In genomic region chr18:24049142-24049541, GRCh38 we compare ENCODE assay signal across 28 cellular contexts. TPM values are rescaled to one million over a fixed set of nuclear protein-coding genes. Genes with fewer than 3 reads are reported as not detected.
DNase-seq lines count a peak whose midpoint lies in the region; ATAC-seq, FAIRE-seq and TF ChIP-seq lines count a peak whose summit lies in the region.
"Had no signal": no experiment of that assay in that cellular context is flagged by ENCODE, and none has a peak within 500 bp of the region (broad histone marks: within the 10 kb centered on the region; RNA-seq: fewer than 3 reads in every experiment).

No MANE protein-coding gene starts in this region.

- FAIRE-seq in pancreas (lab: Jason Lieb, UNC): no peak
- FAIRE-seq: G401.6, islet of Langerhans had no signal

- H3K4me3 Mint-ChIP-seq in activated T-cell treated with anti-CD3 and anti-CD28 coated beads, Interleukin-2, amount 50 U/mL, for 24 hours: no peak overlapping the region
- H3K4me3 Mint-ChIP-seq in CD8-positive, alpha-beta memory T cell: peak overlapping the region in 4 of 7 donors; percentile 17 to 52 (median 30)
- no peak overlapping the region for H3K4me3 Mint-ChIP-seq in activated naive CD8-positive, alpha-beta T cell treated with anti-CD3 and anti-CD28 coated beads, Interleukin-2, amount 50 U/mL, for 24 hours
- H3K4me3 Mint-ChIP-seq: neural progenitor cell had no signal

- ATAC-seq in activated naive CD8-positive, alpha-beta T cell treated with anti-CD3 and anti-CD28 coated beads, Interleukin-2, amount 50 U/mL, for 24 hours: no peak
- ATAC-seq in pancreas (peak in 3 of 4 donors; percentile 38 to 58 (median 54)), GM21576 (IDR thresholded peaks at IDR 0.05; ENCODE audit: unreplicated experiment) (no peak), HG02571 (IDR thresholded peaks at IDR 0.05; ENCODE audit: unreplicated experiment) (no peak)
- ATAC-seq: esophagus mucosa, left lung had no signal

- H3K36me3 ChIP-seq in CD8-positive, alpha-beta memory T cell (ENCODE audit: insufficient read depth, low read length): no peaks in the 10 kb centered on the region
- H3K36me3 ChIP-seq in pancreas: no peaks in the 10 kb centered on the region
- H3K36me3 ChIP-seq: left lung, neural progenitor cell, Peyer's patch, right atrium auricular region, transverse colon had no signal

- 15 to 17% methylated on average over 3 of the region's 3 CpGs for WGBS in pancreas, 2 donors

- no peak overlapping the region for H3K27ac ChIP-seq in CD8-positive, alpha-beta memory T cell (ENCODE audit: low read depth, low read length)
- peak overlapping the region in 1 of 4 donors; percentile 35 for H3K27ac ChIP-seq in pancreas
- H3K27ac ChIP-seq: left lung, neural progenitor cell, parathyroid adenoma, Peyer's patch, right atrium auricular region, transverse colon had no signal

- no peak overlapping the region for H3K4me3 ChIP-seq in CD8-positive, alpha-beta memory T cell (ENCODE audit: low read length)
- H3K4me3 ChIP-seq in pancreas: no peak overlapping the region
- H3K4me3 ChIP-seq: left lung, neural progenitor cell, Peyer's patch, right atrium auricular region, transverse colon had no signal

- no peaks in the 10 kb centered on the region for H3K9me3 Mint-ChIP-seq in activated T-cell treated with anti-CD3 and anti-CD28 coated beads, Interleukin-2, amount 50 U/mL, for 24 hours
- peaks cover 0 to 1% (median 0%) of the 10 kb centered on the region in 5 donors for H3K9me3 Mint-ChIP-seq in CD8-positive, alpha-beta memory T cell
- no peaks in the 10 kb centered on the region for H3K9me3 Mint-ChIP-seq in activated naive CD8-positive, alpha-beta T cell treated with anti-CD3 and anti-CD28 coated beads, Interleukin-2, amount 50 U/mL, for 24 hours
- H3K9me3 Mint-ChIP-seq: neural progenitor cell had no signal

- intact Hi-C loops in pancreas (cut with DNase I): no loop called here

- no peak for TF ChIP-seq CTCF in pancreas (IDR thresholded peaks at IDR 0.05)

- no peak for DNase-seq in activated T-cell treated with anti-CD3 and anti-CD28 coated beads, Interleukin-2, amount 50 U/mL, for 24 hours
- DNase-seq in activated T-cell treated with anti-CD3 and anti-CD28 coated beads, Interleukin-2, amount 50 U/mL, for 1 hour: no peak
- no peak for DNase-seq in CD8-positive, alpha-beta memory T cell
- DNase-seq in activated naive CD8-positive, alpha-beta T cell treated with anti-CD3 and anti-CD28 coated beads, Interleukin-2, amount 50 U/mL, for 24 hours: no peak
- DNase-seq in pancreas: no peak
- no peak for DNase-seq in NCI-H2227 treated with DMSO at 0.1 percent for 48 hours (lab: John Stamatoyannopoulos, UW)
- DNase-seq: activated T-cell treated with anti-CD3 and anti-CD28 coated beads, Interleukin-2, amount 50 U/mL, for 48 hours; caudate nucleus; HCEC 1CT; Karpas-422; left lung; mesenchymal stem cell; NCI-H1417; NCI-H2029 treated with DMSO at 0.1 percent for 48 hours; NCI-H226; NCI-H526 treated with DMSO at 0.1 percent for 48 hours; Peyer's patch; SHP77; stimulated activated CD4-positive, alpha-beta T cell treated with anti-CD3 and anti-CD28 coated beads, Interleukin-1b, Interleukin-23, amount 100 ng/mL, for 48 hours; transverse colon had no signal

- peaks cover 62% of the 10 kb centered on the region for H3K4me1 ChIP-seq in CD8-positive, alpha-beta memory T cell (ENCODE audit: insufficient read depth, low read length)
- peaks cover 12 to 33% (median 19%) of the 10 kb centered on the region in 3 donors for H3K4me1 ChIP-seq in pancreas
- H3K4me1 ChIP-seq: left lung, neural progenitor cell, parathyroid adenoma had no signal

- H3K27me3 ChIP-seq in CD8-positive, alpha-beta memory T cell (ENCODE audit: insufficient read depth, low read length, poor library complexity, severe bottlenecking): no peaks in the 10 kb centered on the region
- no peaks in the 10 kb centered on the region for H3K27me3 ChIP-seq in pancreas
- H3K27me3 ChIP-seq: left lung, neural progenitor cell, Peyer's patch, right atrium auricular region, transverse colon had no signal

- H3K27me3 Mint-ChIP-seq in activated T-cell treated with anti-CD3 and anti-CD28 coated beads, Interleukin-2, amount 50 U/mL, for 24 hours: no peaks in the 10 kb centered on the region
- no peaks in the 10 kb centered on the region for H3K27me3 Mint-ChIP-seq in CD8-positive, alpha-beta memory T cell
- H3K27me3 Mint-ChIP-seq in activated naive CD8-positive, alpha-beta T cell treated with anti-CD3 and anti-CD28 coated beads, Interleukin-2, amount 50 U/mL, for 24 hours: no peaks in the 10 kb centered on the region

- H3K36me3 Mint-ChIP-seq in activated T-cell treated with anti-CD3 and anti-CD28 coated beads, Interleukin-2, amount 50 U/mL, for 24 hours (ENCODE audit: low read depth): peaks cover 16% of the 10 kb centered on the region
- H3K36me3 Mint-ChIP-seq in CD8-positive, alpha-beta memory T cell: peaks cover 0 to 40% (median 3%) of the 10 kb centered on the region in 3 donors
- H3K36me3 Mint-ChIP-seq in activated naive CD8-positive, alpha-beta T cell treated with anti-CD3 and anti-CD28 coated beads, Interleukin-2, amount 50 U/mL, for 24 hours (ENCODE audit: low read depth): peaks cover 8% of the 10 kb centered on the region

- POLR2A ChIA-PET in CD8-positive, alpha-beta memory T cell (lab: Charles Lee): no interaction called here

- H3K27ac Mint-ChIP-seq in activated T-cell treated with anti-CD3 and anti-CD28 coated beads, Interleukin-2, amount 50 U/mL, for 24 hours: peak overlapping the region; percentile 79
- peak overlapping the region in 7 of 8 donors; percentile 56 to 90 (median 76) for H3K27ac Mint-ChIP-seq in CD8-positive, alpha-beta memory T cell
- H3K27ac Mint-ChIP-seq in activated naive CD8-positive, alpha-beta T cell treated with anti-CD3 and anti-CD28 coated beads, Interleukin-2, amount 50 U/mL, for 24 hours: peak overlapping the region; percentile 77
- H3K27ac Mint-ChIP-seq: neural progenitor cell had no signal

- peaks cover 80% of the 10 kb centered on the region for H3K4me1 Mint-ChIP-seq in activated T-cell treated with anti-CD3 and anti-CD28 coated beads, Interleukin-2, amount 50 U/mL, for 24 hours (ENCODE audit: low read depth)
- H3K4me1 Mint-ChIP-seq in CD8-positive, alpha-beta memory T cell: peaks cover 73 to 85% (median 83%) of the 10 kb centered on the region in 3 donors
- peaks cover 71% of the 10 kb centered on the region for H3K4me1 Mint-ChIP-seq in activated naive CD8-positive, alpha-beta T cell treated with anti-CD3 and anti-CD28 coated beads, Interleukin-2, amount 50 U/mL, for 24 hours

- CTCF ChIA-PET in CD8-positive, alpha-beta memory T cell (lab: Charles Lee): no interaction called here

- H3K9me3 ChIP-seq in CD8-positive, alpha-beta memory T cell (ENCODE audit: low read length): no peaks in the 10 kb centered on the region
- H3K9me3 ChIP-seq in pancreas: no peaks in the 10 kb centered on the region
- H3K9me3 ChIP-seq: left lung, Peyer's patch, right atrium auricular region, transverse colon had no signal

RNA-seq across cellular contexts. Expression of gene TTC39C, which starts 34.6 kb away (rescaled TPM):
- 10 to 100 TPM; 57.4 to 59.5 TPM for total RNA-seq in CD8-positive, alpha-beta memory T cell
- polyA plus RNA-seq in CD8-positive, alpha-beta memory T cell: 80.2 TPM
- total RNA-seq in pancreas: 10 to 100 TPM; 10.1 to 18.2 (median 12.2) TPM
- polyA plus RNA-seq in pancreas: 10 to 100 TPM; 20.0 to 27.1 TPM

Comparison
In these comparisons a context has a peak if more than half of its experiments do, and no peak if none do; other contexts are left out.
1. H3K4me3 Mint-ChIP-seq: peak in CD8-positive, alpha-beta memory T cell (4 of 7); none in activated T-cell treated with anti-CD3 and anti-CD28 coated beads, Interleukin-2, amount 50 U/mL, for 24 hours (single experiment) and activated naive CD8-positive, alpha-beta T cell treated with anti-CD3 and anti-CD28 coated beads, Interleukin-2, amount 50 U/mL, for 24 hours (single experiment).
2. ATAC-seq: peak in pancreas (3 of 4); none in activated naive CD8-positive, alpha-beta T cell treated with anti-CD3 and anti-CD28 coated beads, Interleukin-2, amount 50 U/mL, for 24 hours (single experiment), GM21576 (single experiment) and HG02571 (single experiment).
3. Peak in every context shown above with its lines, with median percentiles within 50 percentile points of each other: H3K27ac Mint-ChIP-seq.